Comparison of ENCODE assay signal across 1 cellular context in the genomic region with DNA sequence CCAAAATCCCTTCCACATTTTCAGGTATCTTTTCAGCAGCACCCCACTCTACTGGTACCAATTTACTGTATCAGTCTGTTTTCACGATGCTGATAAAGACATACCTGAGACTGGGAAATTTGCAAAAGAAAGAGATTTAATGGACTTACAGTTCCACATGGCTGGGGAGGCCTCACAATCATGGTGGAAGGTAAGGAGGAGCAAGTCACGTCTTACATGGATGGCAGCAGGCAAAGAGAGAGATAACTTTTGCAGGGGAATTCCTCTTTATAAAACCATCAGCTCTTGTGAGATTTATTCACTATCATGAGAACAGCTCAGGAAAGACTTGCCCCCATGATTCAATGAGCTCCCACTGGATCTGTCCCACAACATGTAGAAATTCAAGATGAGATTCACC.
TF ChIP-seq lines count a peak whose summit lies in the region.

No MANE protein-coding gene starts in this region.

TF ChIP-seq in K562, 482 proteins besides CTCF, POLR2A, EP300 and RAD21:
- peak; percentile 94 for TF ChIP-seq ZNF431 (CRISPR knock-in tag; IDR thresholded peaks at IDR 0.05)
TF ChIP-seq in K562: peak in this region for 1; not testable (repeated sequence) for 481.
